ENCODE assay signal across 7 cellular contexts in genomic region chr4:136691607-136692006, GRCh38.
"Had no signal": no experiment of that assay in that cellular context is flagged by ENCODE, and none has a peak within 500 bp of the region (broad histone marks: within the 10 kb centered on the region; RNA-seq: fewer than 3 reads in every experiment).

No MANE protein-coding gene starts in this region.

- H3K9me3 ChIP-seq: HAP-1 had no signal

- ATAC-seq: HCT116, K562 had no signal

- H3K4me3 ChIP-seq: HAP-1, K562 had no signal

- H3K27ac Mint-ChIP-seq: HFFc6 had no signal

- H3K36me3 ChIP-seq: HAP-1 had no signal

- H3K4me3 Mint-ChIP-seq: HFFc6 had no signal

- DNase-seq: GOT3, H7, HFFc6, KG1 had no signal
